8 cellular contexts compared by ENCODE assay signal in genomic region chr19:13839193-13839937, GRCh38. TPM values are rescaled to one million over a fixed set of nuclear protein-coding genes. Genes with fewer than 3 reads are reported as not detected.
DNase-seq lines count a peak whose midpoint lies in the region; ATAC-seq and TF ChIP-seq lines count a peak whose summit lies in the region.

No MANE protein-coding gene starts in this region.

- DNase-seq in heart left ventricle (peak; percentile 90 to 97 (median 96)), gastrocnemius medialis (peak; percentile 89 to 94), NCI-H2196 treated with DMSO at 0.1 percent for 48 hours (lab: John Stamatoyannopoulos, UW; ENCODE audit: unreplicated experiment) (no peak), nephron progenitor cell (no peak)

- in situ Hi-C loops in gastrocnemius medialis (cut with MboI; ENCODE audit: low sequenced_read_pairs in 4 of 4): no loop called here

- no peaks in the 10 kb centered on the region for H3K27me3 ChIP-seq in heart left ventricle
- H3K27me3 ChIP-seq in gastrocnemius medialis: no peaks in the 10 kb centered on the region

- WGBS in heart left ventricle, 4 donors: 0 to 2% (median 1%) methylated on average over 9 to 31 of the region's 31 CpGs

- peak overlapping the region; percentile 72 to 99 (median 96) for H3K4me3 ChIP-seq in heart left ventricle
- peak overlapping the region; percentile 60 to 98 (median 86) for H3K4me3 ChIP-seq in gastrocnemius medialis

- intact Hi-C loops in heart left ventricle (cut with DNase I) (loop anchor here in 3 of 10 donors (1.0 to 5.0 kb wide), 4 partner anchors 8 to 42 kb away; partner anchors contain the start of gene ZSWIM4 (in 2 of the 3)), gastrocnemius medialis (cut with DNase I; ENCODE audit: low total_unique reads) (no loop called here)

- H3K27ac Mint-ChIP-seq in activated naive CD4-positive, alpha-beta T cell treated with anti-CD3 and anti-CD28 coated beads, Interleukin-2, amount 50 U/mL, for 24 hours: peak overlapping the region; percentile 93
- no peak overlapping the region for H3K27ac Mint-ChIP-seq in nephron progenitor cell

- TF ChIP-seq POLR2A in heart left ventricle (IDR thresholded peaks at IDR 0.05) (peak; percentile 32 to 42), gastrocnemius medialis (IDR thresholded peaks at IDR 0.05) (peak; percentile 48 to 51)

- H3K9me3 ChIP-seq in heart left ventricle (no peaks in the 10 kb centered on the region), gastrocnemius medialis (no peaks in the 10 kb centered on the region)

- H3K27ac ChIP-seq in heart left ventricle (peak overlapping the region; percentile 99 to 100 (median 100)), gastrocnemius medialis (peak overlapping the region; percentile 96 to 100 (median 98))

- peaks cover 3% of the 10 kb centered on the region for H3K36me3 Mint-ChIP-seq in activated naive CD4-positive, alpha-beta T cell treated with anti-CD3 and anti-CD28 coated beads, Interleukin-2, amount 50 U/mL, for 24 hours
- H3K36me3 Mint-ChIP-seq in nephron progenitor cell (ENCODE audit: low read depth): no peaks in the 10 kb centered on the region

- H3K27me3 Mint-ChIP-seq in activated naive CD4-positive, alpha-beta T cell treated with anti-CD3 and anti-CD28 coated beads, Interleukin-2, amount 50 U/mL, for 24 hours: no peaks in the 10 kb centered on the region
- peaks cover 3% of the 10 kb centered on the region for H3K27me3 Mint-ChIP-seq in nephron progenitor cell (ENCODE audit: low read depth, poor library complexity)

- ATAC-seq in GM18511 (IDR thresholded peaks at IDR 0.05; ENCODE audit: unreplicated experiment): peak; percentile 56
- ATAC-seq in HG03108 (IDR thresholded peaks at IDR 0.05; ENCODE audit: unreplicated experiment): peak; percentile 35
- peak; percentile 29 for ATAC-seq in SK-N-SH treated with all-trans-retinoic acid at 6 μM for 48 hours
- peak; percentile 58 to 77 (median 72) for ATAC-seq in heart left ventricle
- peak; percentile 43 to 50 for ATAC-seq in gastrocnemius medialis

- peak in 3 of 12 donors; percentile 8 to 16 (median 8) for TF ChIP-seq CTCF in heart left ventricle (IDR thresholded peaks at IDR 0.05)
- peak in 1 of 5 experiments; percentile 29 for TF ChIP-seq CTCF in gastrocnemius medialis (IDR thresholded peaks at IDR 0.05 in 4 of 5, conservative IDR thresholded peaks at IDR 0.05 in 1 of 5)
- TF ChIP-seq CTCF in nephron progenitor cell (IDR thresholded peaks at IDR 0.05): no peak

- H3K4me3 Mint-ChIP-seq in activated naive CD4-positive, alpha-beta T cell treated with anti-CD3 and anti-CD28 coated beads, Interleukin-2, amount 50 U/mL, for 24 hours: peak overlapping the region; percentile 94
- H3K4me3 Mint-ChIP-seq in nephron progenitor cell: no peak overlapping the region

- H3K36me3 ChIP-seq in heart left ventricle (peaks cover 0 to 46% (median 33%) of the 10 kb centered on the region in 9 donors), gastrocnemius medialis (peaks cover 0 to 11% of the 10 kb centered on the region in 2 donors)

- no peaks in the 10 kb centered on the region for H3K9me3 Mint-ChIP-seq in activated naive CD4-positive, alpha-beta T cell treated with anti-CD3 and anti-CD28 coated beads, Interleukin-2, amount 50 U/mL, for 24 hours
- no peaks in the 10 kb centered on the region for H3K9me3 Mint-ChIP-seq in nephron progenitor cell

- peaks cover 27 to 75% (median 55%) of the 10 kb centered on the region in 12 donors for H3K4me1 ChIP-seq in heart left ventricle
- peaks cover 48 to 59% of the 10 kb centered on the region in 2 donors for H3K4me1 ChIP-seq in gastrocnemius medialis

- H3K4me1 Mint-ChIP-seq in activated naive CD4-positive, alpha-beta T cell treated with anti-CD3 and anti-CD28 coated beads, Interleukin-2, amount 50 U/mL, for 24 hours: peaks cover 45% of the 10 kb centered on the region
- H3K4me1 Mint-ChIP-seq in nephron progenitor cell: peaks cover 56% of the 10 kb centered on the region

TF ChIP-seq in SK-N-SH treated with all-trans-retinoic acid at 6 μM for 48 hours, 23 proteins besides CTCF, POLR2A, EP300 and RAD21 (continues in another document):
- no peak for TF ChIP-seq OSR1 (CRISPR knock-in tag; IDR thresholded peaks at IDR 0.05)
- TF ChIP-seq ZFP30 (CRISPR knock-in tag; IDR thresholded peaks at IDR 0.05): no peak
- TF ChIP-seq BACH2 (CRISPR knock-in tag; IDR thresholded peaks at IDR 0.05; ENCODE audit: borderline replicate concordance): no peak
- TF ChIP-seq SNAI2 (CRISPR knock-in tag; IDR thresholded peaks at IDR 0.05): no peak
- TF ChIP-seq GLIS3 (CRISPR knock-in tag; IDR thresholded peaks at IDR 0.05): no peak
- no peak for TF ChIP-seq ESRRG (CRISPR knock-in tag; IDR thresholded peaks at IDR 0.05)
- TF ChIP-seq ZNF70 (CRISPR knock-in tag; IDR thresholded peaks at IDR 0.05): no peak
- no peak; the same call in 1 of the 2 replicates for TF ChIP-seq PATZ1 (CRISPR knock-in tag; IDR thresholded peaks at IDR 0.05; ENCODE audit: borderline replicate concordance)
- TF ChIP-seq CREB5 (CRISPR knock-in tag; IDR thresholded peaks at IDR 0.05; ENCODE audit: low read depth): no peak
- TF ChIP-seq TCF4 (CRISPR knock-in tag; IDR thresholded peaks at IDR 0.05; ENCODE audit: borderline replicate concordance): peak; percentile 85
- no peak for TF ChIP-seq ISL1 (CRISPR knock-in tag; IDR thresholded peaks at IDR 0.05)
- no peak for TF ChIP-seq POU6F1 (CRISPR knock-in tag; IDR thresholded peaks at IDR 0.05; ENCODE audit: borderline replicate concordance, low read depth)
- TF ChIP-seq ZC3H10 (CRISPR knock-in tag; IDR thresholded peaks at IDR 0.05): peak; percentile 4; the same call in 1 of the 2 replicates
- TF ChIP-seq CSDC2 (CRISPR knock-in tag; IDR thresholded peaks at IDR 0.05): no peak
- no peak for TF ChIP-seq RARB (CRISPR knock-in tag; IDR thresholded peaks at IDR 0.05)
- TF ChIP-seq PPARA (CRISPR knock-in tag; IDR thresholded peaks at IDR 0.05; ENCODE audit: borderline replicate concordance): no peak
- no peak; the same call in 1 of the 2 replicates for TF ChIP-seq ARNTL (CRISPR knock-in tag; IDR thresholded peaks at IDR 0.05; ENCODE audit: borderline replicate concordance, low read depth)
- no peak for TF ChIP-seq ZFP3 (CRISPR knock-in tag; IDR thresholded peaks at IDR 0.05)

RNA-seq across cellular contexts. Expression of gene NANOS3, which starts 37.6 kb away (rescaled TPM):
- total RNA-seq in heart left ventricle: 1 to 10 TPM in 3 of 9 donors, under 1 TPM in 1, not detected in 5; 0.83 to 1.3 (median 1.1) TPM
- polyA plus RNA-seq in heart left ventricle: 1 to 10 TPM in 1 of 2 donors, under 1 TPM in 1; 0.36 to 1.7 TPM
- total RNA-seq in gastrocnemius medialis: not detected

RNA-seq across cellular contexts. Expression of gene ZSWIM4, which starts 44.1 kb away (rescaled TPM):
- 10 to 100 TPM in 1 of 9 donors, 1 to 10 TPM in 8; 2.0 to 10.9 (median 3.4) TPM for total RNA-seq in heart left ventricle
- 1 to 10 TPM; 1.3 to 2.7 TPM for polyA plus RNA-seq in heart left ventricle
- total RNA-seq in gastrocnemius medialis: 1 to 10 TPM; 3.9 to 6.3 (median 5.0) TPM

Comparison
In these comparisons a context has a peak if more than half of its experiments do, and no peak if none do; other contexts are left out.
1. DNase-seq: peak in heart left ventricle (5 of 5) and gastrocnemius medialis (2 of 2); none in NCI-H2196 treated with DMSO at 0.1 percent for 48 hours (single experiment) and nephron progenitor cell (single experiment).
2. Peak in every context shown above with its lines, with median percentiles within 50 percentile points of each other: ATAC-seq.